Comparison of ENCODE assay signal across 17 cellular contexts in the genomic region with DNA sequence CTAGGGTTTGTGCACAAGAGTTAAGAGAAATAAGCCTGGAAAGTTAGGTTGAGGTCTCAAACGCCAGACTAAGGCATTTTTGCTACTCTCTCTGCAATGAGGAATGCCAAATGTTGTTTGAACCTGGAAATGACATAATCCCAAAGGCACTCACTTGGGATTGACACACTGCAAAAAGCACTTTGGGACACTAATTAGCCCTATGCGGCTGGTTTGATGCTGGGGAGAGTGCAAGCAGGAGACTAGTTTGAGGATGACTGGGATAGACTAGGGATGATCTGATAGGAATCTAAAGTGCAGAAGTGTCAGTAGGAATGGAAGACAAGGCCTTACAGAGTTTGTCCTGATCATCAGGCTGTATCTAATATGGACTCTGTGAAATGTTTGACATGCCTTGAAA.
A peak's percentile ranks its signal among the peaks of the same experiment; 100 is the strongest.
DNase-seq lines count a peak whose midpoint lies in the region; ATAC-seq and TF ChIP-seq lines count a peak whose summit lies in the region.
"Had no signal": no experiment of that assay in that cellular context is flagged by ENCODE, and none has a peak within 500 bp of the region (broad histone marks: within the 10 kb centered on the region; RNA-seq: fewer than 3 reads in every experiment).

No MANE protein-coding gene starts in this region.

- H3K79me1 ChIP-seq in IMR-90 (ENCODE audit: low read depth in 1 of 2, low read length in 2 of 2) (no peaks in the 10 kb centered on the region), mesenchymal stem cell (replicated peaks; ENCODE audit: low read length, poor library complexity, severe bottlenecking) (no peaks in the 10 kb centered on the region)

- CTCF ChIA-PET in IMR-90 (lab: Yijun Ruan, JAX) = no interaction called here

- H2AK5ac ChIP-seq in IMR-90 (ENCODE audit: low read depth, low read length) (no peak overlapping the region), mesenchymal stem cell (ENCODE audit: low read length, severe bottlenecking) (no peak overlapping the region)

- no peak overlapping the region for H2BK120ac ChIP-seq in IMR-90 (ENCODE audit: low read depth, low read length)
- H2BK120ac ChIP-seq in mesenchymal stem cell (ENCODE audit: low read depth, low read length) = no peak overlapping the region

- H4K5ac ChIP-seq in IMR-90 (ENCODE audit: low read depth, low read length) = no peak overlapping the region

- H2AFZ ChIP-seq in IMR-90 (replicated peaks; ENCODE audit: low read length, poor library complexity) = no peak overlapping the region
- H2AFZ ChIP-seq in mesenchymal stem cell (ENCODE audit: low read depth, low read length) = no peak overlapping the region

- 0 out of 2 replicates have a peak overlapping the region, but pooled peaks have one; percentile 45 for H3K14ac ChIP-seq in IMR-90 (replicated peaks; ENCODE audit: low read depth, low read length)
- H3K14ac ChIP-seq in mesenchymal stem cell (ENCODE audit: low read length in 2 of 2) = no peak overlapping the region

- in situ Hi-C loops in IMR-90 (cut with MboI; ENCODE audit: low sequenced_read_pairs) = no loop called here

- TF ChIP-seq CTCF in IMR-90 (conservative IDR thresholded peaks at IDR 0.05; ENCODE audit: low read depth, low read length) = no peak
- TF ChIP-seq CTCF in stomach (IDR thresholded peaks at IDR 0.05) = no peak

- peaks cover 6% of the 10 kb centered on the region for H3K9me1 ChIP-seq in IMR-90 (ENCODE audit: insufficient read depth, low read length)

- DNase-seq in A172 (ENCODE audit: low spot score) (peak; percentile 42), ELR (ENCODE audit: low read depth) (peak; percentile 41), IMR-90 (peak; percentile 22), islet precursor cell (peak; percentile 97), stomach (no peak), H7 (no peak), mesenchymal stem cell (no peak)
- DNase-seq: 8988T, DMS 273 treated with DMSO at 0.1 percent for 48 hours, HCEC 1CT, Karpas-422, MM.1S, NCI-H1105 treated with DMSO at 0.1 percent for 48 hours, NCI-H187 treated with DMSO at 0.1 percent for 48 hours, NCI-H446, T-cell had no signal

- no peak overlapping the region; the same call in 2 of the 3 replicates for H2BK15ac ChIP-seq in IMR-90 (ENCODE audit: low read depth, low read length)
- no peak overlapping the region for H2BK15ac ChIP-seq in mesenchymal stem cell (ENCODE audit: low read depth, poor library complexity, severe bottlenecking)

- no peak overlapping the region for H3K23ac ChIP-seq in IMR-90 (ENCODE audit: low read depth, low read length)
- no peak overlapping the region for H3K23ac ChIP-seq in mesenchymal stem cell (ENCODE audit: low read length in 2 of 2)

- peak overlapping the region; percentile 15; the same call in 1 of the 2 replicates for H2BK20ac ChIP-seq in IMR-90 (ENCODE audit: low read depth, low read length)

- H4K8ac ChIP-seq in IMR-90 (ENCODE audit: low read depth in 2 of 2, low read length in 2 of 2) (no peak overlapping the region), mesenchymal stem cell (ENCODE audit: low read length) (no peak overlapping the region)

- WGBS in IMR-90 (ENCODE audit: extremely low coverage in 2 of 2, insufficient read length in 1 of 2), 2 experiments = 60% methylated on average over 1 of the region's 2 CpGs; no CpG with 5 or more reads in 1 of the 2 experiments
- 34 to 53% (median 51%) methylated on average over 2 of the region's 2 CpGs for WGBS in stomach, 5 donors
- 28% methylated on average over 2 of the region's 2 CpGs for WGBS in mesenchymal stem cell

- no peak overlapping the region for H2AK9ac ChIP-seq in IMR-90 (replicated peaks; ENCODE audit: low read depth, low read length, poor library complexity)

- H3K9me3 ChIP-seq in IMR-90 (ENCODE audit: control insufficient read depth, insufficient read depth, low read length) (no peaks in the 10 kb centered on the region), stomach (no peaks in the 10 kb centered on the region), mesenchymal stem cell (ENCODE audit: control insufficient read depth, low read length) (peaks cover 3% of the 10 kb centered on the region)

- H2BK12ac ChIP-seq in mesenchymal stem cell (ENCODE audit: low read length in 2 of 2) = no peak overlapping the region

- H3K4ac ChIP-seq in IMR-90 (ENCODE audit: low read depth, low read length) (no peak overlapping the region), mesenchymal stem cell (ENCODE audit: low read depth in 1 of 2, low read length in 2 of 2) (no peak overlapping the region)

- H3K4me3 ChIP-seq in IMR-90 (ENCODE audit: insufficient read depth, low read depth, low read length) (no peak overlapping the region), stomach (no peak overlapping the region), H7 (ENCODE audit: insufficient read depth, low read depth, low read length) (no peak overlapping the region), mesenchymal stem cell (ENCODE audit: insufficient read depth in 1 of 2, low read depth in 1 of 2, low read length in 2 of 2) (no peak overlapping the region)

- no peak for ATAC-seq in IMR-90 (ENCODE audit: low read depth)
- no peak for ATAC-seq in GM21529 (IDR thresholded peaks at IDR 0.05; ENCODE audit: unreplicated experiment)
- ATAC-seq: T-cell had no signal

- H3K4me1 ChIP-seq in IMR-90 (ENCODE audit: control insufficient read depth, insufficient read depth, low read length) = no peaks in the 10 kb centered on the region; the same call in 1 of the 2 replicates
- no peaks in the 10 kb centered on the region for H3K4me1 ChIP-seq in stomach
- H3K4me1 ChIP-seq in mesenchymal stem cell (ENCODE audit: control insufficient read depth, insufficient read depth, low read depth, low read length) = peaks cover 2% of the 10 kb centered on the region

- H3K36me3 ChIP-seq in IMR-90 (ENCODE audit: control insufficient read depth, insufficient read depth, low read length) (no peaks in the 10 kb centered on the region), stomach (no peaks in the 10 kb centered on the region), H7 (replicated peaks; ENCODE audit: control insufficient read depth, insufficient read depth, low read length) (no peaks in the 10 kb centered on the region), mesenchymal stem cell (ENCODE audit: control insufficient read depth in 1 of 2, insufficient read depth in 2 of 2, low read depth in 1 of 2, low read length in 2 of 2) (no peaks in the 10 kb centered on the region)

- H4K20me1 ChIP-seq in IMR-90 (ENCODE audit: insufficient read depth, low read length) = no peaks in the 10 kb centered on the region

- H3K27me3 ChIP-seq in IMR-90 (ENCODE audit: control insufficient read depth, insufficient read depth, low read length) (no peaks in the 10 kb centered on the region), stomach (no peaks in the 10 kb centered on the region), H7 (ENCODE audit: control insufficient read depth, insufficient read depth, low read length) (no peaks in the 10 kb centered on the region), mesenchymal stem cell (ENCODE audit: control insufficient read depth in 1 of 2, insufficient read depth in 1 of 2, low read length in 2 of 2) (no peaks in the 10 kb centered on the region)

- POLR2A ChIA-PET in IMR-90 (lab: Charles Lee; ENCODE audit: unreplicated experiment) = no interaction called here

- no peak for TF ChIP-seq RAD21 in IMR-90 (IDR thresholded peaks at IDR 0.05; ENCODE audit: low read length)

- H2BK5ac ChIP-seq in IMR-90 (ENCODE audit: low read depth, low read length, poor library complexity, severe bottlenecking) (no peak overlapping the region), mesenchymal stem cell (ENCODE audit: low read depth, low read length, poor library complexity, severe bottlenecking) (no peak overlapping the region)

- H3K9ac ChIP-seq in IMR-90 (ENCODE audit: low read depth, low read length) (no peak overlapping the region), mesenchymal stem cell (ENCODE audit: low read length) (no peak overlapping the region)

- H3K56ac ChIP-seq in IMR-90 (ENCODE audit: extremely low read depth, insufficient read depth, low read length) = no peak overlapping the region

- H3K18ac ChIP-seq in IMR-90 (ENCODE audit: low read depth, low read length) = no peak overlapping the region
- H3K18ac ChIP-seq in mesenchymal stem cell (ENCODE audit: low read depth in 1 of 2, low read length in 2 of 2) = no peak overlapping the region

- H3K4me2 ChIP-seq in IMR-90 (ENCODE audit: low read depth, low read length) (no peak overlapping the region), mesenchymal stem cell (ENCODE audit: low read length, poor library complexity, severe bottlenecking) (no peak overlapping the region)

- no TSS peak for BruUV-seq in IMR-90 (replicated peaks; lab: Mats Ljungman, UMichigan)

- no peak for TF ChIP-seq POLR2A in IMR-90 (IDR thresholded peaks at IDR 0.05; ENCODE audit: low read depth, low read length)
- no peak for TF ChIP-seq POLR2A in stomach (IDR thresholded peaks at IDR 0.05)

- TF ChIP-seq EP300 in stomach (IDR thresholded peaks at IDR 0.05) = no peak

- dilution Hi-C loops in IMR-90 (cut with HindIII; ENCODE audit: low sequenced_read_pairs, unreplicated experiment) = no loop called here

- intact Hi-C loops in IMR-90 (cut with micrococcal nuclease) (no loop called here), stomach (cut with DNase I; ENCODE audit: low total_unique reads) (no loop called here)

- H3K27ac ChIP-seq in IMR-90 (ENCODE audit: insufficient read depth, low read length) = no peak overlapping the region
- H3K27ac ChIP-seq in stomach = no peak overlapping the region
- no peak overlapping the region for H3K27ac ChIP-seq in mesenchymal stem cell (ENCODE audit: low read length, poor library complexity, severe bottlenecking)

- H4K91ac ChIP-seq in IMR-90 (ENCODE audit: insufficient read depth, low read depth, low read length) = no peak overlapping the region
- no peak overlapping the region for H4K91ac ChIP-seq in mesenchymal stem cell (ENCODE audit: low read length)

TF ChIP-seq in IMR-90, 13 proteins besides CTCF, POLR2A, EP300 and RAD21 (continues in another document):
- TF ChIP-seq MAZ (IDR thresholded peaks at IDR 0.05; ENCODE audit: borderline replicate concordance, low read depth, low read length) (no peak), FOS (IDR thresholded peaks at IDR 0.05; ENCODE audit: low read depth, low read length) (no peak), NFE2L2 (IDR thresholded peaks at IDR 0.05; ENCODE audit: low read depth, low read length) (no peak), MAFK (IDR thresholded peaks at IDR 0.05; ENCODE audit: low read depth, low read length) (no peak), SMC3 (IDR thresholded peaks at IDR 0.05; ENCODE audit: low read depth, low read length) (no peak), CEBPB (IDR thresholded peaks at IDR 0.05; ENCODE audit: low read depth, low read length) (no peak), CHD1 (IDR thresholded peaks at IDR 0.05; ENCODE audit: low read depth, low read length) (no peak)
- TF ChIP-seq, protein P1, sequence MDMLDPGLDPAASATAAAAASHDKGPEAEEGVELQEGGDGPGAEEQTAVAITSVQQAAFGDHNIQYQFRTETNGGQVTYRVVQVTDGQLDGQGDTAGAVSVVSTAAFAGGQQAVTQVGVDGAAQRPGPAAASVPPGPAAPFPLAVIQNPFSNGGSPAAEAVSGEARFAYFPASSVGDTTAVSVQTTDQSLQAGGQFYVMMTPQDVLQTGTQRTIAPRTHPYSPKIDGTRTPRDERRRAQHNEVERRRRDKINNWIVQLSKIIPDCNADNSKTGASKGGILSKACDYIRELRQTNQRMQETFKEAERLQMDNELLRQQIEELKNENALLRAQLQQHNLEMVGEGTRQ (IDR thresholded peaks at IDR 0.05; ENCODE audit: low read depth, low read length) = no peak

Comparison
In these comparisons a context has a peak if more than half of its experiments do, and no peak if none do; other contexts are left out.
1. DNase-seq: peak in A172 (single experiment), ELR (single experiment), IMR-90 (single experiment) and islet precursor cell (single experiment); none in stomach (single experiment), H7 (single experiment) and mesenchymal stem cell (single experiment).